Comparison of ENCODE assay signal across 22 cellular contexts in the genomic region with DNA sequence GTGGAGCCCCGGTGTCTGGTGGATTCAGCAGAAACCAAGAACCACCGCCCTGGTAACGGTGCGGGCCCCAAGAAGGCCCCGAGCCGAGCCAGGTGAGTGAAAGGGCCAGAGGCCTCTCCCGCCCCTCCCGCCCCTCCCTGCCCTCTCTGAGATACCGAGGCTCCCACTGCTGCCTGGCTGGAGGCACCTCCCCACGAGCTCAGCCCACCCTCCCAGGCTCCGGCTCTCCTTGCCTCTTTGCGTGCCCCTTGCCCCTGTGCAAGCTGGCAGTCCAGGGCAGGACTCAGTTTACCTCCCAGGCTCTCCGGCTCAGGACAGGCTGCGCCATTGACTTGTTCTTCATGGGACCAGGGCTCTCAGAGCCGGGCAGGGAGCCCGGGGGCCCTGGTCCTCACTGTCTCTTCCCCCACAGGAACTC.
"Had no signal": no experiment of that assay in that cellular context is flagged by ENCODE, and none has a peak within 500 bp of the region (broad histone marks: within the 10 kb centered on the region; RNA-seq: fewer than 3 reads in every experiment).

No MANE protein-coding gene starts in this region.

- H3K27ac ChIP-seq: HL-60, SJSA1, SK-N-MC had no signal

- H3K9me3 ChIP-seq: MG63, SJSA1 had no signal

- FAIRE-seq: HTR-8/SVneo, RCC 7860 had no signal

- H3K4me1 ChIP-seq: SJSA1 had no signal

- H3K36me3 ChIP-seq: MG63, SJSA1 had no signal

- H3K4me3 ChIP-seq: MG63, SJSA1, SK-N-MC had no signal

- DNase-seq: KBM-7, MG63, NCI-H1092, NCI-H1105 treated with DMSO at 0.1 percent for 48 hours, NCI-H1417 treated with DMSO at 0.1 percent for 48 hours, NCI-H146, NCI-H1694 treated with DMSO at 0.1 percent for 48 hours, NCI-H1930, NCI-H2081, NCI-H2107, NCI-H2227 treated with DMSO at 0.1 percent for 48 hours, NCI-H510A, NCI-H524 treated with DMSO at 0.1 percent for 48 hours, NCI-H69, NCI-H774, RPMI8226, SIG-M5 had no signal

- H3K27me3 ChIP-seq: MG63, SJSA1 had no signal
